Comparison of ENCODE assay signal across 18 cellular contexts in the genomic region with DNA sequence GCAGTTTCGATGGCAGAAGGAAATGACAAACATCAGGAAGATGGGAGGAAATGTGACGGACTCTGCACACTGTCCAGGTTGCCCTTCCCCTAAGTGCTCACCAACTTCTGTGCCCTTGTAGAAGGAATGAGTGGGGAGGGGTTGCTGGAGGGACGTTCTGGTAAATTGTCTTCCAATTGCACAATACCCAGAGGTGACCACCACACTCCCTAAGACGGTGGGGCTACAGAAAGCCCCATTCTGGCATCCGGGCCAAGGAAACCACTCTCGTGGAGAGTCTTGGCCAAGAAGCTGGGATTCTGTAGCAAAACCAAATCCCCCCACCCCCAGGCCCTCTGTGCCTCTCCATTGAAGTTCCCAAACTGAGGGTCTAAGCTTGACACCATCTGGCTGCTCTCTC.
"Had no signal": no experiment of that assay in that cellular context is flagged by ENCODE, and none has a peak within 500 bp of the region (broad histone marks: within the 10 kb centered on the region; RNA-seq: fewer than 3 reads in every experiment).

No MANE protein-coding gene starts in this region.

- H3K4me3 ChIP-seq: esophagus squamous epithelium, left lung, prostate gland, tibial artery had no signal

- H3K27me3 ChIP-seq: esophagus squamous epithelium, left lung, tibial artery had no signal

- ATAC-seq: left lung; stimulated activated naive CD8-positive, alpha-beta T cell treated with anti-CD3 and anti-CD28 coated beads, Interleukin-15, amount 100 ng/mL, for 72 hours had no signal

- H3K27ac ChIP-seq: left lung, prostate gland had no signal

- DNase-seq: activated CD4-positive, alpha-beta memory T cell treated with anti-CD3 and anti-CD28 coated beads, Interleukin-2, amount 10 ng/mL, durations not matched to agents 7 days and 5 days; activated CD4-positive, alpha-beta T cell treated with anti-CD3 and anti-CD28 coated beads for 1 hour; activated gamma-delta T cell; activated naive CD8-positive, alpha-beta T cell treated with anti-CD3 and anti-CD28 coated beads for 36 hours; activated T-cell treated with anti-CD3 and anti-CD28 coated beads, Interleukin-2, amount 50 U/mL, for 48 hours; esophagus squamous epithelium; foreskin fibroblast; head of caudate nucleus; islet precursor cell; left lung; nephron progenitor cell; stimulated activated CD4-positive, alpha-beta T cell treated with anti-CD3 and anti-CD28 coated beads, Interleukin-15, amount 100 ng/mL, for 24 hours; stimulated activated CD4-positive, alpha-beta T cell treated with anti-CD3 and anti-CD28 coated beads, Interleukin-4, amount 100 ng/mL, for 24 hours; stimulated activated naive CD8-positive, alpha-beta T cell treated with anti-CD3 and anti-CD28 coated beads, Interleukin-15, amount 100 ng/mL, for 72 hours; SW 1271; T-helper 9 cell; tibial artery had no signal

- H3K9me3 ChIP-seq: esophagus squamous epithelium, left lung, prostate gland, tibial artery had no signal
